Comparison of ENCODE assay signal across 1 cellular context in the genomic region with DNA sequence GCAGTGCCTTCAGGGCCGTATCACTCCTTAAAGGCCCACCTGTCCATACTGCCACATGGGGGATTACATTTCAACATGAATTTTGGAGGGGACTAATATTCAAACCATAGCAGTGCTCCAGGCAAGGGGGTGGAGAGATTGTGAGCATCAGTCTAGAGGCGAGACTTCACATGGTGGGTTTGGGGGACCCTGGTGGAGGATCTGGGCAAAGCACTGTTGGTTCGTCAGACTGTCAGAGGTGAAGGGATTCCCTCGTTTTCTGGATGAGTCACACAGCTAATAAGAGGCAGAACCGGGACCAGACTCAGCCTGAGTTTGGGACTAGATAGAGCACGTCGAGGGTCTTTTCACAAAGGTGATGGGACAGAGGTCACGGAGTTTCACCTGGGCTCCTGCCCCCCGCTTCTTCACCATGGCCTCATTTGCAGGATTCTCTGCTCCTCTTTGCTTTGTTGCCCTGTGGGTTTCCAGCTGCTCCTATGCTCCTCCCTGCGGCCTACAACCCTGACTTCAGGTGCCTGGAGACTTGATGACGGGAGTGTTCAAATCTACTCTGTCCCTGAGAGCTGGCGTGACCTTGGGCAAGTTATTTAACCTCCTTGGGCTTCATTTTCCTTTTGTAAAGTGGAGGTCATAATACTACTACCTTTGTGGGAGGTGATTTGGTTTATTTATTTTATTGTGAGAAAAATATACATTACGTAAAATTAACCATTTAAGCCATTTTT.
TF ChIP-seq lines count a peak whose summit lies in the region.

No MANE protein-coding gene starts in this region.

TF ChIP-seq in WTC11, 78 proteins besides CTCF, POLR2A, EP300 and RAD21 (continued from another document):
- TF ChIP-seq, protein P1, sequence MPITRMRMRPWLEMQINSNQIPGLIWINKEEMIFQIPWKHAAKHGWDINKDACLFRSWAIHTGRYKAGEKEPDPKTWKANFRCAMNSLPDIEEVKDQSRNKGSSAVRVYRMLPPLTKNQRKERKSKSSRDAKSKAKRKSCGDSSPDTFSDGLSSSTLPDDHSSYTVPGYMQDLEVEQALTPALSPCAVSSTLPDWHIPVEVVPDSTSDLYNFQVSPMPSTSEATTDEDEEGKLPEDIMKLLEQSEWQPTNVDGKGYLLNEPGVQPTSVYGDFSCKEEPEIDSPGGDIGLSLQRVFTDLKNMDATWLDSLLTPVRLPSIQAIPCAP (CRISPR knock-in tag; IDR thresholded peaks at IDR 0.05) = no peak
- TF ChIP-seq, protein P2, sequence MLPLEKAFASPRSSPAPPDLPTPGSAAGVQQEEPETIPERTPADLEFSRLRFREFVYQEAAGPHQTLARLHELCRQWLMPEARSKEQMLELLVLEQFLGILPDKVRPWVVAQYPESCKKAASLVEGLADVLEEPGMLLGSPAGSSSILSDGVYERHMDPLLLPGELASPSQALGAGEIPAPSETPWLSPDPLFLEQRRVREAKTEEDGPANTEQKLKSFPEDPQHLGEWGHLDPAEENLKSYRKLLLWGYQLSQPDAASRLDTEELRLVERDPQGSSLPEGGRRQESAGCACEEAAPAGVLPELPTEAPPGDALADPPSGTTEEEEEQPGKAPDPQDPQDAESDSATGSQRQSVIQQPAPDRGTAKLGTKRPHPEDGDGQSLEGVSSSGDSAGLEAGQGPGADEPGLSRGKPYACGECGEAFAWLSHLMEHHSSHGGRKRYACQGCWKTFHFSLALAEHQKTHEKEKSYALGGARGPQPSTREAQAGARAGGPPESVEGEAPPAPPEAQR (CRISPR knock-in tag; IDR thresholded peaks at IDR 0.05) = no peak
- no peak for TF ChIP-seq NFE2L1 (CRISPR knock-in tag; IDR thresholded peaks at IDR 0.05)
- TF ChIP-seq, protein P3, sequence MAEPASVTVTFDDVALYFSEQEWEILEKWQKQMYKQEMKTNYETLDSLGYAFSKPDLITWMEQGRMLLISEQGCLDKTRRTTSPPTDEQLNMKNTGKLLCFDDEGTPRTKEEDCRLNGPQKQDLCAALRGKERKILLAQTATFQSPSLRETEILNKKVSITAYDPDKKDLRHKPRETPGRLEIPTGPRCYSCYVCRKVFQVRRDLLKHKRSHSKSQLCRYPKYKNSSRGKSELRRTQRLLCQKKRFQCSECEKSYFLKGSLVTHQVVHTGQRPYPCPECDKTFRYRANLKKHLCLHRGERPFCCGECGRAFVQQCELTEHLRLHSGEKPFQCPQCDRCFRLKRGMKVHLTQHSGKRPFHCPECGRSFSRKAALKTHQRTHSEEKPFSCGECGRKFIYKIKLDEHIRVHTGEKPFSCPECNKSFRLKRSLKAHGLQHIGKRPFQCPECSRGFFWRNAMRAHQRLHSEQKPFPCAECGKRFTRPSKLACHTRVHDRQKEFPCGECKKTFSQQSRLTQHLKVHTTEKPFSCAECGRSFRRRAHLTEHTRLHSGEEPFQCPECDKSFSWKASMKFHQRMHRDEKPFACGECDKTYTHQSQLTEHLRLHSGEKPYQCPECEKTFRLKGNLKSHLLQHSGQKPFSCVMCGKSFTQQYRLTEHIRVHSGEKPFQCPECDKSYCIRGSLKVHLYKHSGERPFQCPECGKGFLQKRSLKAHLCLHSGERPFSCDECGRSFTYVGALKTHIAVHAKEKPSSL (CRISPR knock-in tag; conservative IDR thresholded peaks at IDR 0.05) = no peak
- TF ChIP-seq ZNF396 (CRISPR knock-in tag; IDR thresholded peaks at IDR 0.05; ENCODE audit: borderline replicate concordance) = no peak
- no peak for TF ChIP-seq RELA (CRISPR knock-in tag; IDR thresholded peaks at IDR 0.05; ENCODE audit: borderline replicate concordance)
